In the genomic region with DNA sequence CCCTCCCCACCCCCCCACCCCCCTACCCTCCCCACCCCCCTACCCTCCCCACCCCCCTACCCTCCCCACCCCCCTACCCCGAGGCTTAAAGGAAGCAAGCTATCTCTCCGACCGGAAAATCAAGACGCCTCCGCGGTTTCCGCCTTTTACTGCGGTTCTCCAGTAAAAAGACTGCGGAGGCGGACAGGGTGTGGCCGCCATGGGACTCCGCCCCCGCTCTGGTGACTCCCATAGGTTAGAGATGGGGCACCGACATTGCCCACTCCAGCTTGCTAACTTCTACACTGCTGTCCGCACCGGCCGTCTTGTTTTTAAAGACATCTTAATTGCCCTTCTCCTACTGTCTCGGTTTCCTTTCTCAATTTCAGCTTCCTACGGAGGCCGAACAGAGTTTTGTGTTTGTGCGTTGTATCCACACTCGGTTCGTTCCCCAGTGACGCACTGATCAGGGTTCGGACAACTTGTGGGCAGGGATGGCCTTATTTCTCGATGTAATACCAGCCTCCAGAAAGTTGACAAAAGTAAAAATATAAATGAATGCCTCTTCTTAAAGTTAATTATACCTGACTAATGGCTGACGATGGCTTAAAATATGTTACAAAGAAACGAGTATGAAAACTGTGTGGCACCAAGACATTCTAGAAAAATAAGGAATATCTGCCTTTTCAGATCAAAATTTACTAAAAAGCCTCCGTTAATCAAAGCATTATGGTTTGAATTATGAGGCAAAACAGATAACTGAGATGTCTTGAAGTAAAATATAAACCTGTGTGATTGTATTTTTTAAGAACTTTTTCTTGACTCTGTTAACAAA, we compare ENCODE assay signal across 8 cellular contexts. TPM values are rescaled to one million over a fixed set of nuclear protein-coding genes. Genes with fewer than 3 reads are reported as not detected.
DNase-seq lines count a peak whose midpoint lies in the region; ATAC-seq and TF ChIP-seq lines count a peak whose summit lies in the region.

No MANE protein-coding gene starts in this region.

- H3K4me3 ChIP-seq in H7 (ENCODE audit: insufficient read depth, low read depth, low read length) (no peak overlapping the region), gastrocnemius medialis (no peak overlapping the region)

- peaks cover 12% of the 10 kb centered on the region in 2 donors for H3K4me1 ChIP-seq in gastrocnemius medialis

- DNase-seq in H7, result peak; percentile 55
- peak; percentile 8 for DNase-seq in endothelial cell (ENCODE audit: low spot score)
- DNase-seq in stimulated activated CD4-positive, alpha-beta T cell treated with anti-CD3 and anti-CD28 coated beads, Interleukin-12 subunit alpha, Interleukin-12 subunit beta, amount 100 ng/mL, for 4 hours, result peak; percentile 15
- DNase-seq in gastrocnemius medialis, result no peak
- no peak for DNase-seq in NCI-H1092 treated with DMSO at 0.1 percent for 48 hours (lab: John Stamatoyannopoulos, UW)
- DNase-seq in NCI-H1417 treated with DMSO at 0.1 percent for 48 hours (lab: John Stamatoyannopoulos, UW), result no peak

- H3K36me3 Mint-ChIP-seq in endothelial cell (ENCODE audit: low read depth, unreplicated experiment), result peaks cover 32% of the 10 kb centered on the region

- intact Hi-C loops in gastrocnemius medialis (cut with DNase I; ENCODE audit: low total_unique reads), result loop anchor here (1.0 to 5.0 kb wide), 6 partner anchors 28 to 266 kb away; partner anchors contain the start of genes CLUAP1, TIGD7, ZNF174 and ZNF263

- peak overlapping the region; percentile 46 for H3K27ac ChIP-seq in VCaP
- H3K27ac ChIP-seq in gastrocnemius medialis, result no peak overlapping the region

- H3K4me1 Mint-ChIP-seq in endothelial cell (ENCODE audit: unreplicated experiment), result peaks cover 7% of the 10 kb centered on the region

- H3K9me3 Mint-ChIP-seq in endothelial cell (ENCODE audit: unreplicated experiment), result peaks cover 2% of the 10 kb centered on the region

- H3K4me3 Mint-ChIP-seq in endothelial cell (ENCODE audit: unreplicated experiment), result peak overlapping the region; percentile 86

- H3K9me3 ChIP-seq in gastrocnemius medialis, result no peaks in the 10 kb centered on the region

- TF ChIP-seq CTCF in VCaP (conservative IDR thresholded peaks at IDR 0.05) (no peak), endothelial cell (IDR thresholded peaks at IDR 0.05; ENCODE audit: unreplicated experiment) (no peak), gastrocnemius medialis (IDR thresholded peaks at IDR 0.05 in 4 of 5, conservative IDR thresholded peaks at IDR 0.05 in 1 of 5) (no peak)

- H3K27me3 Mint-ChIP-seq in endothelial cell (ENCODE audit: unreplicated experiment), result peaks cover 3% of the 10 kb centered on the region

- no peak for TF ChIP-seq POLR2A in gastrocnemius medialis (IDR thresholded peaks at IDR 0.05)

- no peak for ATAC-seq in gastrocnemius medialis
- no peak for ATAC-seq in HG03095 (IDR thresholded peaks at IDR 0.05; ENCODE audit: unreplicated experiment)

- H3K36me3 ChIP-seq in H7 (replicated peaks; ENCODE audit: control insufficient read depth, insufficient read depth, low read length), result peaks cover 11% of the 10 kb centered on the region
- H3K36me3 ChIP-seq in gastrocnemius medialis, result peaks cover 10 to 23% of the 10 kb centered on the region in 2 donors

- peak overlapping the region; percentile 79 for H3K27ac Mint-ChIP-seq in endothelial cell (ENCODE audit: unreplicated experiment)

- H3K27me3 ChIP-seq in H7 (ENCODE audit: control insufficient read depth, insufficient read depth, low read length) (no peaks in the 10 kb centered on the region), gastrocnemius medialis (no peaks in the 10 kb centered on the region)

- in situ Hi-C loops in gastrocnemius medialis (cut with MboI; ENCODE audit: low sequenced_read_pairs in 4 of 4), result no loop called here

RNA-seq across cellular contexts. Expression of gene ZNF200, which starts 1.1 kb away (rescaled TPM):
- 9.1 and 13.1 TPM in 2 replicates for total RNA-seq in H7 (2014; rRNA removed; shearing (Covaris generic))
- 13.4 TPM for total RNA-seq in endothelial cell (ENCODE audit: unreplicated experiment)
- total RNA-seq in gastrocnemius medialis, result 1 to 10 TPM in 3 of 4 donors, under 1 TPM in 1; 0.49 to 3.2 (median 2.2) TPM

RNA-seq across cellular contexts. Expression of gene MEFV, which starts 20.4 kb away (rescaled TPM):
- total RNA-seq in H7 (2014; rRNA removed; shearing (Covaris generic)), result 0.14 TPM in 1 of 2 replicates, not detected in the other
- total RNA-seq in endothelial cell (ENCODE audit: unreplicated experiment), result not detected
- total RNA-seq in gastrocnemius medialis, result 1 to 10 TPM in 1 of 4 donors, under 1 TPM in 3; 0.32 to 1.2 (median 0.76) TPM

RNA-seq across cellular contexts. Expression of gene ZNF263, which starts 47.2 kb away (rescaled TPM):
- 32.4 and 47.5 TPM in 2 replicates for total RNA-seq in H7 (2014; rRNA removed; shearing (Covaris generic))
- total RNA-seq in endothelial cell (ENCODE audit: unreplicated experiment) (43.7 TPM), gastrocnemius medialis (10 to 100 TPM; 13.5 to 18.5 (median 15.5) TPM)

RNA-seq across cellular contexts. Expression of gene OR1F1, which starts 48.1 kb away (rescaled TPM):
- total RNA-seq in H7 (2014; rRNA removed; shearing (Covaris generic)), result not detected in 2 replicates
- not detected for total RNA-seq in endothelial cell (ENCODE audit: unreplicated experiment)
- not detected for total RNA-seq in gastrocnemius medialis

Comparison
In these comparisons a context has a peak if more than half of its experiments do, and no peak if none do; other contexts are left out.
1. DNase-seq: peak in H7 (single experiment), endothelial cell (single experiment) and stimulated activated CD4-positive, alpha-beta T cell treated with anti-CD3 and anti-CD28 coated beads, Interleukin-12 subunit alpha, Interleukin-12 subunit beta, amount 100 ng/mL, for 4 hours (single experiment); none in gastrocnemius medialis (0 of 2), NCI-H1092 treated with DMSO at 0.1 percent for 48 hours (single experiment) and NCI-H1417 treated with DMSO at 0.1 percent for 48 hours (single experiment).